17 cellular contexts compared by ENCODE assay signal in genomic region chr2:182049330-182049729, GRCh38.
"Had no signal": no experiment of that assay in that cellular context is flagged by ENCODE, and none has a peak within 500 bp of the region (broad histone marks: within the 10 kb centered on the region; RNA-seq: fewer than 3 reads in every experiment).

No MANE protein-coding gene starts in this region.

- H3K27me3 ChIP-seq: neural progenitor cell, spleen, upper lobe of right lung had no signal

- H3K4me2 ChIP-seq: neural progenitor cell had no signal

- H3K4me3 ChIP-seq: neural progenitor cell, spleen, thoracic aorta, upper lobe of right lung had no signal

- ATAC-seq: activated CD8-positive, alpha-beta T cell treated with anti-CD3 and anti-CD28 coated beads, Interleukin-2, amount 10 ng/mL, durations not matched to agents 7 days and 5 days; naive thymus-derived CD4-positive, alpha-beta T cell; upper lobe of right lung had no signal

- H3K4me1 ChIP-seq: neural progenitor cell, spleen, upper lobe of right lung had no signal

- DNase-seq: activated CD4-positive, alpha-beta T cell treated with anti-CD3 and anti-CD28 coated beads, Interleukin-2, amount 50 U/mL, for 1 hour; activated CD4-positive, CD25-positive, alpha-beta regulatory T cell treated with anti-CD3 and anti-CD28 coated beads, Interleukin-2, amount 50 U/mL, for 72 hours; activated CD8-positive, alpha-beta T cell treated with anti-CD3 and anti-CD28 coated beads, Interleukin-2, amount 10 ng/mL, durations not matched to agents 7 days and 5 days; activated gamma-delta T cell treated with Interleukin-2 at 50 U/mL for 16 hours; aorta; central memory CD4-positive, alpha-beta T cell; dermis blood vessel endothelial cell; effector CD8-positive, alpha-beta T cell; immature natural killer cell; naive thymus-derived CD4-positive, alpha-beta T cell; spleen; stimulated activated CD4-positive, alpha-beta T cell treated with anti-CD3 and anti-CD28 coated beads, Interleukin-4, amount 100 ng/mL, for 1 hour; stimulated activated naive CD4-positive, alpha-beta T cell treated with Interleukin-2 at 50 U/mL for 16 hours; upper lobe of right lung; WERI-Rb-1 had no signal

- H2AFZ ChIP-seq: neural progenitor cell had no signal

- H3K36me3 ChIP-seq: neural progenitor cell, spleen, thoracic aorta, upper lobe of right lung, WERI-Rb-1 had no signal

- H3K9me3 ChIP-seq: spleen, thoracic aorta, upper lobe of right lung had no signal

- H3K27ac ChIP-seq: neural progenitor cell, spleen, upper lobe of right lung, WERI-Rb-1 had no signal
